ENCODE assay signal across 1 cellular context in the genomic region with DNA sequence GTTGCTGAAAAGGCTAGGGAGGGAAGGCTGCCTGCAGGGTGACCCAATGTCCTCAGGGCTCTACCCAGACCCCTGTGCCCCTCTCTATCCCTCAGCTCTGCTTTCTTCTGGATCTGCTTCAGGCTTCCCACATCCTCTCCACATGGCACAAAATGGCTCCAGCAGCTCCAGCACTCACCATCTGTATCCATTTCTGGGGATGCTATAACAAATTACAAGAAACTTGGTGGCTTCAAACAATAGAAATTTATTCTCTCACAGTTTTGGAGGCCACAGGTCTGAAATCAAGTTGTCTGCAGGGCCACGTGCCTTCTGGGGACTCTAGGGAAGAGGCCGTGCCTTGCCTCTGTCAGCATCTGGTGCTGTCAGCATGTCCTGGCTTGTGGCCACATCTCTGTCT.
A peak's percentile ranks its signal among the peaks of the same experiment; 100 is the strongest.
TF ChIP-seq lines count a peak whose summit lies in the region.

No MANE protein-coding gene starts in this region.

TF ChIP-seq in HEK293, 187 proteins besides CTCF, POLR2A, EP300 and RAD21 (continued from another document):
- TF ChIP-seq ZNF280D (tag by site-specific recombination; IDR thresholded peaks at IDR 0.05) = peak; percentile 68; the same call in 1 of the 2 replicates
- TF ChIP-seq MYNN (tag by site-specific recombination; IDR thresholded peaks at IDR 0.05; ENCODE audit: borderline replicate concordance) = no peak
- TF ChIP-seq, protein P1, sequence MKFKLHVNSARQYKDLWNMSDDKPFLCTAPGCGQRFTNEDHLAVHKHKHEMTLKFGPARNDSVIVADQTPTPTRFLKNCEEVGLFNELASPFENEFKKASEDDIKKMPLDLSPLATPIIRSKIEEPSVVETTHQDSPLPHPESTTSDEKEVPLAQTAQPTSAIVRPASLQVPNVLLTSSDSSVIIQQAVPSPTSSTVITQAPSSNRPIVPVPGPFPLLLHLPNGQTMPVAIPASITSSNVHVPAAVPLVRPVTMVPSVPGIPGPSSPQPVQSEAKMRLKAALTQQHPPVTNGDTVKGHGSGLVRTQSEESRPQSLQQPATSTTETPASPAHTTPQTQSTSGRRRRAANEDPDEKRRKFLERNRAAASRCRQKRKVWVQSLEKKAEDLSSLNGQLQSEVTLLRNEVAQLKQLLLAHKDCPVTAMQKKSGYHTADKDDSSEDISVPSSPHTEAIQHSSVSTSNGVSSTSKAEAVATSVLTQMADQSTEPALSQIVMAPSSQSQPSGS (tag by site-specific recombination; IDR thresholded peaks at IDR 0.05; ENCODE audit: low read depth) = no peak
- no peak for TF ChIP-seq ZNF132 (tag by site-specific recombination; IDR thresholded peaks at IDR 0.05; ENCODE audit: borderline replicate concordance)
- TF ChIP-seq, protein P2, sequence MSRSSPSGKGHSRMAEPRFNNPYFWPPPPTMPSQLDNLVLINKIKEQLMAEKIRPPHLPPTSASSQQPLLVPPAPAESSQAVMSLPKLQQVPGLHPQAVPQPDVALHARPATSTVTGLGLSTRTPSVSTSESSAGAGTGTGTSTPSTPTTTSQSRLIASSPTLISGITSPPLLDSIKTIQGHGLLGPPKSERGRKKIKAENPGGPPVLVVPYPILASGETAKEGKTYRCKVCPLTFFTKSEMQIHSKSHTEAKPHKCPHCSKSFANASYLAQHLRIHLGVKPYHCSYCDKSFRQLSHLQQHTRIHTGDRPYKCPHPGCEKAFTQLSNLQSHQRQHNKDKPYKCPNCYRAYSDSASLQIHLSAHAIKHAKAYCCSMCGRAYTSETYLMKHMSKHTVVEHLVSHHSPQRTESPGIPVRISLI (tag by site-specific recombination; IDR thresholded peaks at IDR 0.05) = no peak
- peak; percentile 61 for TF ChIP-seq SETDB1 (IDR thresholded peaks at IDR 0.05; ENCODE audit: insufficient read length, low read length)
- no peak for TF ChIP-seq ZNF138 (tag by site-specific recombination; IDR thresholded peaks at IDR 0.05; ENCODE audit: borderline replicate concordance)
